21 cellular contexts compared by ENCODE assay signal in genomic region chr17:6923385-6923784, GRCh38.
"Had no signal": no experiment of that assay in that cellular context is flagged by ENCODE, and none has a peak within 500 bp of the region (broad histone marks: within the 10 kb centered on the region; RNA-seq: fewer than 3 reads in every experiment).

No MANE protein-coding gene starts in this region.

- H3K27me3 ChIP-seq: foreskin keratinocyte, heart left ventricle, hepatocyte, left lung, right lobe of liver, tibial nerve, upper lobe of left lung had no signal

- H3K27ac ChIP-seq: coronary artery, foreskin keratinocyte, gastroesophageal sphincter, heart left ventricle, hepatocyte, left lung, neural progenitor cell, parathyroid adenoma, right lobe of liver, thoracic aorta, tibial nerve, upper lobe of left lung had no signal

- H3K4me1 ChIP-seq: foreskin keratinocyte, gastroesophageal sphincter, neural progenitor cell, parathyroid adenoma, tibial nerve, upper lobe of left lung had no signal

- H3K9ac ChIP-seq: neural progenitor cell, parathyroid adenoma had no signal

- H3K4me2 ChIP-seq: hepatocyte, neural progenitor cell had no signal

- H3K4me3 ChIP-seq: coronary artery, gastroesophageal sphincter, heart left ventricle, hepatocyte, left lung, neural progenitor cell, right lobe of liver, thoracic aorta, tibial nerve, upper lobe of left lung had no signal

- ATAC-seq: effector memory CD8-positive, alpha-beta T cell; foreskin keratinocyte; gastroesophageal sphincter; heart left ventricle; left cardiac atrium; left lung; naive thymus-derived CD4-positive, alpha-beta T cell; right lobe of liver; stimulated activated naive B cell treated with anti-CD40 and anti-IgM and Interleukin-4, amounts not matched to agents 10 μg/mL and 1 μg/mL and 100 μg/mL, for 72 hours had no signal

- H3K36me3 ChIP-seq: gastroesophageal sphincter, heart left ventricle, left lung, neural progenitor cell, right lobe of liver, thoracic aorta, tibial nerve, upper lobe of left lung had no signal

- H3K9me3 ChIP-seq: gastroesophageal sphincter, left lung, right lobe of liver, thoracic aorta, upper lobe of left lung had no signal

- DNase-seq: effector memory CD8-positive, alpha-beta T cell; foreskin keratinocyte; heart left ventricle; left cardiac atrium; left lung; mesendoderm; midbrain; naive thymus-derived CD4-positive, alpha-beta T cell; right lobe of liver; small intestine; stimulated activated CD4-positive, alpha-beta T cell treated with anti-CD3 and anti-CD28 coated beads, Interleukin-15, amount 100 ng/mL, for 24 hours; stimulated activated CD4-positive, alpha-beta T cell treated with anti-CD3 and anti-CD28 coated beads, Interleukin-2, amount 100 ng/mL, for 48 hours; stimulated activated naive B cell treated with anti-CD40 and anti-IgM and Interleukin-4, amounts not matched to agents 10 μg/mL and 1 μg/mL and 100 μg/mL, for 72 hours; upper lobe of left lung had no signal
